Comparison of ENCODE assay signal across 2 cellular contexts in the genomic region with DNA sequence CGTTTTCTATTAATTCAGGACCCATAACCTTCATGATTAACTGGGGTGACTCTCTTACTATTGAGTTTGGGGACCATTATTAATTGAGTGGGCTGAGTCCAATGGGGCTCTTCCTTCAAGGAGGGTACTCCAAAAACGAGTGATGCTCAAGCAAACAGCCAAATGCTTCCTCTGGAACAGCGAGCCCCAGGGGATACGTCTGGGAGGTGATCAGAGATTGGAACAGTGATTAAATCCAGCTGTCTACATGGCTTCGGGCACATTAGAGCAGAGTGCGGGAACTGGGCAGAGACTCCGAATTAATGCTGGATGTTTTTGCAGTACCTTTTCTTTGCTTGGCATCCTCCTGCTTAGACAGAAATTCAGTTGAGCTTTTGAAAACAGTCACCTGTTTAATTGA.
TF ChIP-seq lines count a peak whose summit lies in the region.

No MANE protein-coding gene starts in this region.

TF ChIP-seq in SK-N-SH, 30 proteins besides CTCF, POLR2A, EP300 and RAD21 (continued from another document):
- TF ChIP-seq, protein P1, sequence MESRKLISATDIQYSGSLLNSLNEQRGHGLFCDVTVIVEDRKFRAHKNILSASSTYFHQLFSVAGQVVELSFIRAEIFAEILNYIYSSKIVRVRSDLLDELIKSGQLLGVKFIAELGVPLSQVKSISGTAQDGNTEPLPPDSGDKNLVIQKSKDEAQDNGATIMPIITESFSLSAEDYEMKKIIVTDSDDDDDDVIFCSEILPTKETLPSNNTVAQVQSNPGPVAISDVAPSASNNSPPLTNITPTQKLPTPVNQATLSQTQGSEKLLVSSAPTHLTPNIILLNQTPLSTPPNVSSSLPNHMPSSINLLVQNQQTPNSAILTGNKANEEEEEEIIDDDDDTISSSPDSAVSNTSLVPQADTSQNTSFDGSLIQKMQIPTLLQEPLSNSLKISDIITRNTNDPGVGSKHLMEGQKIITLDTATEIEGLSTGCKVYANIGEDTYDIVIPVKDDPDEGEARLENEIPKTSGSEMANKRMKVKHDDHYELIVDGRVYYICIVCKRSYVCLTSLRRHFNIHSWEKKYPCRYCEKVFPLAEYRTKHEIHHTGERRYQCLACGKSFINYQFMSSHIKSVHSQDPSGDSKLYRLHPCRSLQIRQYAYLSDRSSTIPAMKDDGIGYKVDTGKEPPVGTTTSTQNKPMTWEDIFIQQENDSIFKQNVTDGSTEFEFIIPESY (IDR thresholded peaks at IDR 0.05; ENCODE audit: borderline replicate concordance, low read depth), result no peak
- no peak for TF ChIP-seq ELF1 (IDR thresholded peaks at IDR 0.05)
- peak; percentile 77 for TF ChIP-seq GATA2 (CRISPR knock-in tag; IDR thresholded peaks at IDR 0.05)
- no peak for TF ChIP-seq POLR2AphosphoS5 (IDR thresholded peaks at IDR 0.05; ENCODE audit: low read depth, low read length)
- peak; percentile 65; the same call in 1 of the 2 replicates for TF ChIP-seq RCOR1 (IDR thresholded peaks at IDR 0.05; ENCODE audit: low read length)
- TF ChIP-seq, protein P2, sequence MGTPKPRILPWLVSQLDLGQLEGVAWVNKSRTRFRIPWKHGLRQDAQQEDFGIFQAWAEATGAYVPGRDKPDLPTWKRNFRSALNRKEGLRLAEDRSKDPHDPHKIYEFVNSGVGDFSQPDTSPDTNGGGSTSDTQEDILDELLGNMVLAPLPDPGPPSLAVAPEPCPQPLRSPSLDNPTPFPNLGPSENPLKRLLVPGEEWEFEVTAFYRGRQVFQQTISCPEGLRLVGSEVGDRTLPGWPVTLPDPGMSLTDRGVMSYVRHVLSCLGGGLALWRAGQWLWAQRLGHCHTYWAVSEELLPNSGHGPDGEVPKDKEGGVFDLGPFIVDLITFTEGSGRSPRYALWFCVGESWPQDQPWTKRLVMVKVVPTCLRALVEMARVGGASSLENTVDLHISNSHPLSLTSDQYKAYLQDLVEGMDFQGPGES (IDR thresholded peaks at IDR 0.05; ENCODE audit: low read depth, low read length), result no peak
- no peak for TF ChIP-seq GABPA (IDR thresholded peaks at IDR 0.05; ENCODE audit: low read depth)
- TF ChIP-seq CHD2 (IDR thresholded peaks at IDR 0.05; ENCODE audit: low read length, partially characterized antibody), result peak; percentile 40
- TF ChIP-seq FOSL2 (IDR thresholded peaks at IDR 0.05; ENCODE audit: borderline replicate concordance, low read depth), result no peak
- no peak for TF ChIP-seq TEAD4 (IDR thresholded peaks at IDR 0.05; ENCODE audit: borderline replicate concordance, insufficient read depth)
- no peak for TF ChIP-seq SIN3A (IDR thresholded peaks at IDR 0.05; ENCODE audit: borderline replicate concordance, low read depth, low read length)
- TF ChIP-seq MXI1 (IDR thresholded peaks at IDR 0.05; ENCODE audit: low read depth, low read length), result no peak
- TF ChIP-seq TAF1 (IDR thresholded peaks at IDR 0.05; ENCODE audit: borderline replicate concordance, low read depth, low read length), result no peak

TF ChIP-seq in HepG2, 621 proteins besides CTCF, POLR2A, EP300 and RAD21 (continued from another document):
- TF ChIP-seq, protein P3, sequence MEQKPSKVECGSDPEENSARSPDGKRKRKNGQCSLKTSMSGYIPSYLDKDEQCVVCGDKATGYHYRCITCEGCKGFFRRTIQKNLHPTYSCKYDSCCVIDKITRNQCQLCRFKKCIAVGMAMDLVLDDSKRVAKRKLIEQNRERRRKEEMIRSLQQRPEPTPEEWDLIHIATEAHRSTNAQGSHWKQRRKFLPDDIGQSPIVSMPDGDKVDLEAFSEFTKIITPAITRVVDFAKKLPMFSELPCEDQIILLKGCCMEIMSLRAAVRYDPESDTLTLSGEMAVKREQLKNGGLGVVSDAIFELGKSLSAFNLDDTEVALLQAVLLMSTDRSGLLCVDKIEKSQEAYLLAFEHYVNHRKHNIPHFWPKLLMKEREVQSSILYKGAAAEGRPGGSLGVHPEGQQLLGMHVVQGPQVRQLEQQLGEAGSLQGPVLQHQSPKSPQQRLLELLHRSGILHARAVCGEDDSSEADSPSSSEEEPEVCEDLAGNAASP (CRISPR knock-in tag; IDR thresholded peaks at IDR 0.05; ENCODE audit: borderline replicate concordance), result no peak
- no peak for TF ChIP-seq PRMT3 (CRISPR knock-in tag; IDR thresholded peaks at IDR 0.05; ENCODE audit: borderline replicate concordance, low read depth)
- TF ChIP-seq ZNF136 (CRISPR knock-in tag; IDR thresholded peaks at IDR 0.05; ENCODE audit: low read depth), result no peak
- TF ChIP-seq, protein P4, sequence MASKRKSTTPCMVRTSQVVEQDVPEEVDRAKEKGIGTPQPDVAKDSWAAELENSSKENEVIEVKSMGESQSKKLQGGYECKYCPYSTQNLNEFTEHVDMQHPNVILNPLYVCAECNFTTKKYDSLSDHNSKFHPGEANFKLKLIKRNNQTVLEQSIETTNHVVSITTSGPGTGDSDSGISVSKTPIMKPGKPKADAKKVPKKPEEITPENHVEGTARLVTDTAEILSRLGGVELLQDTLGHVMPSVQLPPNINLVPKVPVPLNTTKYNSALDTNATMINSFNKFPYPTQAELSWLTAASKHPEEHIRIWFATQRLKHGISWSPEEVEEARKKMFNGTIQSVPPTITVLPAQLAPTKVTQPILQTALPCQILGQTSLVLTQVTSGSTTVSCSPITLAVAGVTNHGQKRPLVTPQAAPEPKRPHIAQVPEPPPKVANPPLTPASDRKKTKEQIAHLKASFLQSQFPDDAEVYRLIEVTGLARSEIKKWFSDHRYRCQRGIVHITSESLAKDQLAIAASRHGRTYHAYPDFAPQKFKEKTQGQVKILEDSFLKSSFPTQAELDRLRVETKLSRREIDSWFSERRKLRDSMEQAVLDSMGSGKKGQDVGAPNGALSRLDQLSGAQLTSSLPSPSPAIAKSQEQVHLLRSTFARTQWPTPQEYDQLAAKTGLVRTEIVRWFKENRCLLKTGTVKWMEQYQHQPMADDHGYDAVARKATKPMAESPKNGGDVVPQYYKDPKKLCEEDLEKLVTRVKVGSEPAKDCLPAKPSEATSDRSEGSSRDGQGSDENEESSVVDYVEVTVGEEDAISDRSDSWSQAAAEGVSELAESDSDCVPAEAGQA (IDR thresholded peaks at IDR 0.05; ENCODE audit: low read depth), result no peak
- TF ChIP-seq, protein P4 (CRISPR knock-in tag; IDR thresholded peaks at IDR 0.05; ENCODE audit: borderline replicate concordance), result no peak
- TF ChIP-seq ZC3H13 (CRISPR knock-in tag; IDR thresholded peaks at IDR 0.05), result no peak
- TF ChIP-seq DR1 (CRISPR knock-in tag; IDR thresholded peaks at IDR 0.05), result no peak
- TF ChIP-seq SNAI1 (CRISPR knock-in tag; IDR thresholded peaks at IDR 0.05; ENCODE audit: borderline replicate concordance), result no peak
- TF ChIP-seq NR1H2 (CRISPR knock-in tag; IDR thresholded peaks at IDR 0.05; ENCODE audit: borderline replicate concordance, low read depth), result no peak
- TF ChIP-seq BHLHE40 (IDR thresholded peaks at IDR 0.05; ENCODE audit: low read length), result no peak
- TF ChIP-seq, protein P5, sequence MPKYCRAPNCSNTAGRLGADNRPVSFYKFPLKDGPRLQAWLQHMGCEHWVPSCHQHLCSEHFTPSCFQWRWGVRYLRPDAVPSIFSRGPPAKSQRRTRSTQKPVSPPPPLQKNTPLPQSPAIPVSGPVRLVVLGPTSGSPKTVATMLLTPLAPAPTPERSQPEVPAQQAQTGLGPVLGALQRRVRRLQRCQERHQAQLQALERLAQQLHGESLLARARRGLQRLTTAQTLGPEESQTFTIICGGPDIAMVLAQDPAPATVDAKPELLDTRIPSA (CRISPR knock-in tag; IDR thresholded peaks at IDR 0.05; ENCODE audit: borderline replicate concordance), result no peak
- no peak for TF ChIP-seq TAF1 (CRISPR knock-in tag; IDR thresholded peaks at IDR 0.05)
- TF ChIP-seq, protein P6, sequence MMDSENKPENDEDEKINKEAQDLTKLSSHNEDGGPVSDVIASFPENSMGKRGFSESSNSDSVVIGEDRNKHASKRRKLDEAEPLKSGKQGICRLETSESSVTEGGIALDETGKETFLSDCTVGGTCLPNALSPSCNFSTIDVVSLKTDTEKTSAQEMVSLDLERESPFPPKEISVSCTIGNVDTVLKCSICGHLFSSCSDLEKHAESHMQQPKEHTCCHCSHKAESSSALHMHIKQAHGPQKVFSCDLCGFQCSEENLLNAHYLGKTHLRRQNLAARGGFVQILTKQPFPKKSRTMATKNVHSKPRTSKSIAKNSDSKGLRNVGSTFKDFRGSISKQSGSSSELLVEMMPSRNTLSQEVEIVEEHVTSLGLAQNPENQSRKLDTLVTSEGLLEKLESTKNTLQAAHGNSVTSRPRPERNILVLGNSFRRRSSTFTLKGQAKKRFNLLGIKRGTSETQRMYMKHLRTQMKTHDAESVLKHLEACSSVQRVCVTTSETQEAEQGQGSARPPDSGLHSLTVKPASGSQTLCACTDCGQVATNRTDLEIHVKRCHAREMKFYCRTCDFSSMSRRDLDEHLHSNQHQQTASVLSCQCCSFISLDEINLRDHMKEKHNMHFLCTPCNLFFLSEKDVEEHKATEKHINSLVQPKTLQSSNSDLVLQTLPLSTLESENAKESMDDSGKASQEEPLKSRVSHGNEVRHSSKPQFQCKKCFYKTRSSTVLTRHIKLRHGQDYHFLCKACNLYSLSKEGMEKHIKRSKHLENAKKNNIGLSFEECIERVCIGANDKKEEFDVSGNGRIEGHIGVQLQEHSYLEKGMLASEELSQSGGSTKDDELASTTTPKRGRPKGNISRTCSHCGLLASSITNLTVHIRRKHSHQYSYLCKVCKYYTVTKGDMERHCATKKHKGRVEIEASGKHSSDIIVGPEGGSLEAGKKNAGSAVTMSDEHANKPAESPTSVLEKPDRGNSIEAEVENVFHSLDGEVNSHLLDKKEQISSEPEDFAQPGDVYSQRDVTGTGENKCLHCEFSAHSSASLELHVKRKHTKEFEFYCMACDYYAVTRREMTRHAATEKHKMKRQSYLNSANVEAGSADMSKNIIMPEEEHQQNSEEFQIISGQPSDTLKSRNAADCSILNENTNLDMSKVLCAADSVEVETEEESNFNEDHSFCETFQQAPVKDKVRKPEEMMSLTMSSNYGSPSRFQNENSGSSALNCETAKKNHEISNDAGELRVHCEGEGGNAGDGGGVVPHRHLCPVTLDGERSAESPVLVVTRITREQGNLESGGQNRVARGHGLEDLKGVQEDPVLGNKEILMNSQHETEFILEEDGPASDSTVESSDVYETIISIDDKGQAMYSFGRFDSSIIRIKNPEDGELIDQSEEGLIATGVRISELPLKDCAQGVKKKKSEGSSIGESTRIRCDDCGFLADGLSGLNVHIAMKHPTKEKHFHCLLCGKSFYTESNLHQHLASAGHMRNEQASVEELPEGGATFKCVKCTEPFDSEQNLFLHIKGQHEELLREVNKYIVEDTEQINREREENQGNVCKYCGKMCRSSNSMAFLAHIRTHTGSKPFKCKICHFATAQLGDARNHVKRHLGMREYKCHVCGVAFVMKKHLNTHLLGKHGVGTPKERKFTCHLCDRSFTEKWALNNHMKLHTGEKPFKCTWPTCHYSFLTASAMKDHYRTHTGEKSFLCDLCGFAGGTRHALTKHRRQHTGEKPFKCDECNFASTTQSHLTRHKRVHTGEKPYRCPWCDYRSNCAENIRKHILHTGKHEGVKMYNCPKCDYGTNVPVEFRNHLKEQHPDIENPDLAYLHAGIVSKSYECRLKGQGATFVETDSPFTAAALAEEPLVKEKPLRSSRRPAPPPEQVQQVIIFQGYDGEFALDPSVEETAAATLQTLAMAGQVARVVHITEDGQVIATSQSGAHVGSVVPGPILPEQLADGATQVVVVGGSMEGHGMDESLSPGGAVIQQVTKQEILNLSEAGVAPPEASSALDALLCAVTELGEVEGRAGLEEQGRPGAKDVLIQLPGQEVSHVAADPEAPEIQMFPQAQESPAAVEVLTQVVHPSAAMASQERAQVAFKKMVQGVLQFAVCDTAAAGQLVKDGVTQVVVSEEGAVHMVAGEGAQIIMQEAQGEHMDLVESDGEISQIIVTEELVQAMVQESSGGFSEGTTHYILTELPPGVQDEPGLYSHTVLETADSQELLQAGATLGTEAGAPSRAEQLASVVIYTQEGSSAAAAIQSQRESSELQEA (CRISPR knock-in tag; IDR thresholded peaks at IDR 0.05; ENCODE audit: not compliant biosample characterization), result no peak
- no peak for TF ChIP-seq ZNF749 (CRISPR knock-in tag; IDR thresholded peaks at IDR 0.05; ENCODE audit: borderline replicate concordance)
